Comparison of ENCODE assay signal across 8 cellular contexts in genomic region chr3:150546226-150547044, GRCh38. TPM values are rescaled to one million over a fixed set of nuclear protein-coding genes. Genes with fewer than 3 reads are reported as not detected.
DNase-seq lines count a peak whose midpoint lies in the region; ATAC-seq lines count a peak whose summit lies in the region.

Gene EIF2A (plus strand): TSS chr3:150546787. CDS start chr3:150546803, 16 bp downstream.
Gene SERP1 (minus strand): TSS chr3:150546496. CDS start chr3:150546135, 361 bp downstream.

- ATAC-seq in GM18508 (IDR thresholded peaks at IDR 0.05; ENCODE audit: insufficient read depth, unreplicated experiment) (peak; percentile 82), HG03025 (IDR thresholded peaks at IDR 0.05; ENCODE audit: low FRiP score, unreplicated experiment) (peak; percentile 94), aorta (ENCODE audit: low FRiP score) (peak; percentile 99)

- DNase-seq in NCI-H2081 (lab: John Stamatoyannopoulos, UW) (peak; percentile 100), T1000 (lab: John Stamatoyannopoulos, UW) (peak; percentile 97), astrocyte of the hippocampus (ENCODE audit: low read depth, low spot score) (peak; percentile 100), hepatic stellate cell (ENCODE audit: low spot score) (peak; percentile 93), aorta (peak; percentile 99)

- H3K4me3 ChIP-seq in rectal smooth muscle tissue (ENCODE audit: low read length): peak within 1 kb of the TSS; percentile 96
- H3K4me3 ChIP-seq in aorta (ENCODE audit: low read length in 2 of 2): peak within 1 kb of the TSS; percentile 90 to 95

- peak within 1 kb of the TSS; percentile 96 for H3K9ac ChIP-seq in rectal smooth muscle tissue (ENCODE audit: low read length)

- peaks cover 10% of the 10 kb centered on the region for H3K4me1 ChIP-seq in rectal smooth muscle tissue (ENCODE audit: control insufficient read depth, insufficient read depth, low read length)
- peaks cover 0 to 6% of the 10 kb centered on the region in 2 donors for H3K4me1 ChIP-seq in aorta (ENCODE audit: control insufficient read depth in 1 of 2, insufficient read depth in 2 of 2, low read length in 2 of 2)

- H3K27me3 ChIP-seq in rectal smooth muscle tissue (ENCODE audit: control insufficient read depth, insufficient read depth, low read length) (no peaks in the 10 kb centered on the region), aorta (ENCODE audit: control insufficient read depth in 1 of 2, insufficient read depth in 2 of 2, low read length in 1 of 2) (no peaks in the 10 kb centered on the region)

- intact Hi-C loops in aorta (cut with DNase I): loop anchor here in 1 of 2 donors (2.0 to 10.0 kb wide), 4 partner anchors 56 to 216 kb away; partner anchors contain the start of genes ERICH6, SELENOT, SIAH2 and TSC22D2

- peaks cover 3% of the 10 kb centered on the region for H3K36me3 ChIP-seq in rectal smooth muscle tissue (ENCODE audit: control insufficient read depth, insufficient read depth, low read length)
- no peaks in the 10 kb centered on the region for H3K36me3 ChIP-seq in aorta (ENCODE audit: control insufficient read depth in 1 of 2, insufficient read depth in 2 of 2, low read length in 1 of 2)

- H3K9me3 ChIP-seq in aorta (ENCODE audit: control insufficient read depth, low read length): no peaks in the 10 kb centered on the region

- WGBS in aorta, 2 donors: 0% methylated on average over 85 to 86 of the region's 86 CpGs

- H3K27ac ChIP-seq in rectal smooth muscle tissue (ENCODE audit: low read depth, low read length) (peak within 1 kb of the TSS; percentile 98), aorta (ENCODE audit: low read depth in 1 of 2, low read length in 2 of 2) (peak within 1 kb of the TSS; percentile 61 to 89)

RNA-seq across cellular contexts. Expression of gene EIF2A, which starts in this region (rescaled TPM):
- total RNA-seq in aorta: 10 to 100 TPM; 72.8 to 82.7 TPM
- polyA plus RNA-seq in aorta: 10 to 100 TPM; 76.4 to 95.5 TPM

RNA-seq across cellular contexts. Expression of gene SERP1, which starts in this region (rescaled TPM):
- total RNA-seq in aorta: 10 to 100 TPM; 74.4 to 78.8 TPM
- 10 to 100 TPM; 71.9 to 92.9 TPM for polyA plus RNA-seq in aorta

Comparison
In these comparisons a context has a peak if more than half of its experiments do, and no peak if none do; other contexts are left out.
1. Peak in every context shown above with its lines: DNase-seq, ATAC-seq, H3K4me3 ChIP-seq and H3K27ac ChIP-seq.